13 cellular contexts compared by ENCODE assay signal in the genomic region with DNA sequence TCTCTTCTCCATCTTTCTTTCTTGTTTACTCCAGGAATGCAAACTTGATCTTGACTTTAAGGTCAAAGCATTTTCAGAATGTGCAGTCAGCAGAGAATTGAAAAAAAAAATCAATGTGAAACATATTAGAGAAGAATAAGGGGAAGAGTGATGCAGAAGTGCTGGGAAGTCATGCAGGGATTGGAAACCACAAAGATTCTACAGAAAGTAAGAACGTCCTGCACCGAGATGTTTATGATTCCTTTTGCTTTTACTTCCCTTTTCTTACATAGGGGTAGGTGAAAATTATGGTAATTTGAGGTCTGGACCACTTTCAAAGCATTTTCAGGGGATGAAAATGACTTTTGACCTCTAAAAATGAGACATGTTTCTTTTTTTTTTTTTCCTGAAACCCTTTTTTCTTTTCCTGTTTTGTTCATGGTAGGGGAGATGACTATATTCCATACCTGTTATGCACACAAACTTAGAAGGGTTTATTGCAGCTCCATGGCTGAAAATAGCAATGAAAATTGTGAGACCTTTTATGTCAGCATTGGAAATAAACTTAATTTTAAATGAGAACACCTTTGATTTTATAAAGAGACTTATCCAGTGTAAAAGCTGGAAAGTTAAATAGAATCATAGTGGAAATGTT.
DNase-seq lines count a peak whose midpoint lies in the region; ATAC-seq, FAIRE-seq and TF ChIP-seq lines count a peak whose summit lies in the region.
"Had no signal": no experiment of that assay in that cellular context is flagged by ENCODE, and none has a peak within 500 bp of the region (broad histone marks: within the 10 kb centered on the region; RNA-seq: fewer than 3 reads in every experiment).

No MANE protein-coding gene starts in this region.

- no peak for TF ChIP-seq POLR2A in stomach (IDR thresholded peaks at IDR 0.05)

- 62 to 81% (median 68%) methylated on average over 2 of the region's 2 CpGs for WGBS in stomach, 5 donors
- 59 to 86% (median 65%) methylated on average over 2 of the region's 2 CpGs for WGBS in small intestine, 3 donors

- FAIRE-seq in small intestine (lab: Jason Lieb, UNC): no peak
- FAIRE-seq in D721Med (lab: Jason Lieb, UNC): no peak
- FAIRE-seq: islet of Langerhans, urothelium cell line had no signal

- H3K27ac ChIP-seq in stomach (no peak overlapping the region), small intestine (ENCODE audit: low read depth in 1 of 2, low read length in 1 of 2) (no peak overlapping the region)
- H3K27ac ChIP-seq: cardiac muscle cell had no signal

- peak; percentile 73 to 89 for ATAC-seq in activated naive CD4-positive, alpha-beta T cell treated with anti-CD3 and anti-CD28 coated beads, Interleukin-2, amount 50 U/mL, for 72 hours
- ATAC-seq in HG03103 (IDR thresholded peaks at IDR 0.05; ENCODE audit: low read depth, unreplicated experiment): peak; percentile 80

- peak overlapping the region; percentile 44 to 75 for H3K27ac Mint-ChIP-seq in activated naive CD4-positive, alpha-beta T cell treated with anti-CD3 and anti-CD28 coated beads, Interleukin-2, amount 50 U/mL, for 72 hours

- H3K36me3 ChIP-seq in adipocyte (ENCODE audit: control insufficient read depth, insufficient read depth, low read length, severe bottlenecking): no peaks in the 10 kb centered on the region
- no peaks in the 10 kb centered on the region for H3K36me3 ChIP-seq in stomach
- no peaks in the 10 kb centered on the region for H3K36me3 ChIP-seq in small intestine (ENCODE audit: control insufficient read depth in 2 of 2, insufficient read depth in 2 of 2, low read length in 2 of 2)
- H3K36me3 ChIP-seq: cardiac muscle cell had no signal

- H3K4me1 ChIP-seq in adipocyte (ENCODE audit: control insufficient read depth, insufficient read depth, low read length): peaks cover 59% of the 10 kb centered on the region
- peaks cover 12 to 44% (median 33%) of the 10 kb centered on the region in 4 donors for H3K4me1 ChIP-seq in stomach
- H3K4me1 ChIP-seq in small intestine (ENCODE audit: control insufficient read depth in 2 of 2, insufficient read depth in 1 of 2, low read depth in 1 of 2, low read length in 1 of 2): peaks cover 5 to 10% of the 10 kb centered on the region in 2 donors

- H3K9me3 ChIP-seq in adipocyte (ENCODE audit: control insufficient read depth, low read length) (no peaks in the 10 kb centered on the region), stomach (no peaks in the 10 kb centered on the region), small intestine (ENCODE audit: control insufficient read depth, low read depth) (no peaks in the 10 kb centered on the region)

- no peaks in the 10 kb centered on the region for H3K27me3 ChIP-seq in adipocyte (replicated peaks; ENCODE audit: control insufficient read depth, insufficient read depth, low read length)
- no peaks in the 10 kb centered on the region for H3K27me3 ChIP-seq in stomach
- H3K27me3 ChIP-seq in small intestine (ENCODE audit: control insufficient read depth in 2 of 2, insufficient read depth in 2 of 2, low read length in 2 of 2): no peaks in the 10 kb centered on the region
- H3K27me3 ChIP-seq: cardiac muscle cell had no signal

- no peak for DNase-seq in activated naive CD4-positive, alpha-beta T cell treated with anti-CD3 and anti-CD28 coated beads, Interleukin-2, amount 50 U/mL, for 72 hours (ENCODE audit: low spot score in 2 of 2)
- no peak for DNase-seq in activated naive CD4-positive, alpha-beta T cell treated with Interleukin-2 at 50 U/mL for 16 hours
- peak; percentile 64 for DNase-seq in adipocyte (ENCODE audit: low read depth)
- DNase-seq in stomach: no peak
- no peak for DNase-seq in small intestine
- DNase-seq in D721Med (ENCODE audit: insufficient read length, low spot score): no peak
- DNase-seq in NCI-H2196 (lab: John Stamatoyannopoulos, UW; ENCODE audit: unreplicated experiment): no peak
- DNase-seq: NCI-H1048 had no signal

- peak overlapping the region; percentile 40 for H3K9ac ChIP-seq in adipocyte (ENCODE audit: low read length)

- H3K4me3 ChIP-seq in adipocyte (ENCODE audit: low read length) (no peak overlapping the region), stomach (no peak overlapping the region), small intestine (ENCODE audit: low read depth in 1 of 2, low read length in 2 of 2) (no peak overlapping the region)
- H3K4me3 ChIP-seq: cardiac muscle cell, skin epidermis had no signal

- peaks cover 0 to 15% of the 10 kb centered on the region in 2 donors for H3K9me3 Mint-ChIP-seq in activated naive CD4-positive, alpha-beta T cell treated with anti-CD3 and anti-CD28 coated beads, Interleukin-2, amount 50 U/mL, for 72 hours

- TF ChIP-seq EP300 in stomach (IDR thresholded peaks at IDR 0.05): no peak

- intact Hi-C loops in stomach (cut with DNase I; ENCODE audit: low total_unique reads): no loop called here

- peaks cover 0 to 25% of the 10 kb centered on the region in 2 donors for H3K36me3 Mint-ChIP-seq in activated naive CD4-positive, alpha-beta T cell treated with anti-CD3 and anti-CD28 coated beads, Interleukin-2, amount 50 U/mL, for 72 hours

- TF ChIP-seq CTCF in stomach (IDR thresholded peaks at IDR 0.05) (no peak), D721Med (IDR thresholded peaks at IDR 0.05; ENCODE audit: insufficient read depth, missing control alignments) (no peak)
